Comparison of ENCODE assay signal across 8 cellular contexts in genomic region chr9:132162764-132163456, GRCh38. TPM values are rescaled to one million over a fixed set of nuclear protein-coding genes. Genes with fewer than 3 reads are reported as not detected.
DNase-seq lines count a peak whose midpoint lies in the region; ATAC-seq and TF ChIP-seq lines count a peak whose summit lies in the region.

No MANE protein-coding gene starts in this region.

- H3K4me3 ChIP-seq in AG04449 (ENCODE audit: low read depth, low read length) = peak overlapping the region; percentile 67
- H3K4me3 ChIP-seq in colonic mucosa = peak overlapping the region; percentile 25
- peak overlapping the region; percentile 56 for H3K4me3 ChIP-seq in mononuclear cell (ENCODE audit: low read length)

- POLR2A ChIA-PET in AG04449 (lab: Yijun Ruan, JAX) = no interaction called here

- no peaks in the 10 kb centered on the region for H3K36me3 ChIP-seq in colonic mucosa

- no peak overlapping the region for H3K27ac ChIP-seq in colonic mucosa

- H3K4me3 Mint-ChIP-seq in IgD-negative memory B cell = peak overlapping the region; percentile 85 to 96 (median 90)

- no peaks in the 10 kb centered on the region for H3K36me3 Mint-ChIP-seq in IgD-negative memory B cell

- peaks cover 56% of the 10 kb centered on the region for H3K27me3 ChIP-seq in colonic mucosa
- H3K27me3 ChIP-seq in mononuclear cell (ENCODE audit: insufficient read depth, low read length) = peaks cover 35% of the 10 kb centered on the region

- peak overlapping the region in 1 of 2 donors; percentile 50 for H3K9ac ChIP-seq in colonic mucosa (ENCODE audit: low read depth in 2 of 2, low read length in 2 of 2)

- peak overlapping the region in 1 of 3 donors; percentile 93 for H3K27ac Mint-ChIP-seq in IgD-negative memory B cell

- no peak for DNase-seq in AG04449 (ENCODE audit: low read depth, low spot score)
- DNase-seq in colonic mucosa = no peak
- no peak for DNase-seq in superior temporal gyrus (ENCODE audit: extremely low spot score)
- no peak for DNase-seq in ureter (ENCODE audit: low spot score)
- DNase-seq in H4 (ENCODE audit: low spot score) = no peak

- peaks cover 0 to 2% (median 0%) of the 10 kb centered on the region in 3 donors for H3K9me3 Mint-ChIP-seq in IgD-negative memory B cell

- CTCF ChIA-PET in AG04449 (lab: Yijun Ruan, JAX) = interaction anchor here (1.0 to 2.2 kb wide), 4 partner anchors 58 to 400 kb away, joined by 3 to 5 read pairs (median 4); no protein-coding TSS in a partner anchor

- no peak for ATAC-seq in HG03175 (IDR thresholded peaks at IDR 0.05; ENCODE audit: unreplicated experiment)

- H3K4me1 Mint-ChIP-seq in IgD-negative memory B cell = peaks cover 4 to 17% (median 7%) of the 10 kb centered on the region in 3 donors

- H3K4me1 ChIP-seq in colonic mucosa = peaks cover 3% of the 10 kb centered on the region
- peaks cover 28% of the 10 kb centered on the region for H3K4me1 ChIP-seq in mononuclear cell (ENCODE audit: insufficient read depth, low read length)

- H3K9me3 ChIP-seq in colonic mucosa (no peaks in the 10 kb centered on the region), mononuclear cell (ENCODE audit: low read depth, low read length) (no peaks in the 10 kb centered on the region)

- TF ChIP-seq CTCF in AG04449 (IDR thresholded peaks at IDR 0.05; ENCODE audit: insufficient read depth, low read length, missing control alignments) (no peak), colonic mucosa (IDR thresholded peaks at IDR 0.05) (no peak)

- intact Hi-C loops in colonic mucosa (cut with DNase I) = no loop called here

- H3K27me3 Mint-ChIP-seq in IgD-negative memory B cell = peaks cover 42% of the 10 kb centered on the region

RNA-seq across cellular contexts. Expression of gene NTNG2, which starts 1.1 kb away (rescaled TPM):
- 0.84 TPM for polyA plus RNA-seq in IgD-negative memory B cell
- total RNA-seq in colonic mucosa = 1 to 10 TPM in 1 of 2 donors, under 1 TPM in 1; 0.59 to 1.3 TPM
- 1.3 TPM for total RNA-seq in mononuclear cell
- 2.2 TPM for total RNA-seq in ureter
- 0.95 and 1.7 TPM in 2 replicates for total RNA-seq in H4 (2014; rRNA removed; shearing (Covaris generic))
